8 cellular contexts compared by ENCODE assay signal in genomic region chr19:41310031-41310831, GRCh38. TPM values are rescaled to one million over a fixed set of nuclear protein-coding genes. Genes with fewer than 3 reads are reported as not detected.
DNase-seq lines count a peak whose midpoint lies in the region; ATAC-seq and TF ChIP-seq lines count a peak whose summit lies in the region.

TSS of gene CCDC97 (plus strand) at chr19:41310172. CDS start at chr19:41310311, 139 bp downstream.

- peak within 1 kb of the TSS; percentile 86 for H3K4me2 ChIP-seq in GM23338

- TF ChIP-seq CTCF in GM23338 (conservative IDR thresholded peaks at IDR 0.05; ENCODE audit: low read depth in 2 of 2) (no peak), foreskin keratinocyte (conservative IDR thresholded peaks at IDR 0.05) (no peak), subcutaneous adipose tissue (IDR thresholded peaks at IDR 0.05; ENCODE audit: low read depth) (no peak)

- peaks cover 24% of the 10 kb centered on the region for H3K4me1 Mint-ChIP-seq in GM23338

- peaks cover 21% of the 10 kb centered on the region for H3K79me2 ChIP-seq in GM23338 (replicated peaks; ENCODE audit: insufficient read depth)

- ATAC-seq in GM23338 (peak; percentile 73), foreskin keratinocyte (peak; percentile 63)

- peak within 1 kb of the TSS; percentile 93 for H3K4me3 Mint-ChIP-seq in GM23338

- no peaks in the 10 kb centered on the region; the same call in 2 of the 3 replicates for H3K9me3 Mint-ChIP-seq in GM23338

- peaks cover 5% of the 10 kb centered on the region; the same call in 1 of the 2 replicates for H4K20me1 ChIP-seq in GM23338 (replicated peaks; ENCODE audit: insufficient read depth)

- H3K27ac ChIP-seq in GM23338 (ENCODE audit: low read depth), result peak within 1 kb of the TSS; percentile 79
- peak within 1 kb of the TSS; percentile 83 for H3K27ac ChIP-seq in SJSA1
- H3K27ac ChIP-seq in foreskin keratinocyte, result peak within 1 kb of the TSS; percentile 98

- H3K36me3 ChIP-seq in GM23338 (ENCODE audit: insufficient read depth), result peaks cover 23% of the 10 kb centered on the region
- peaks cover 66% of the 10 kb centered on the region for H3K36me3 ChIP-seq in MG63
- H3K36me3 ChIP-seq in SJSA1, result peaks cover 79% of the 10 kb centered on the region
- H3K36me3 ChIP-seq in neuron (ENCODE audit: insufficient read depth, low read length), result peaks cover 28% of the 10 kb centered on the region

- peak; percentile 91 for DNase-seq in Daoy (ENCODE audit: low read depth)
- peak; percentile 93 for DNase-seq in GM23338 (ENCODE audit: low spot score)
- peak; percentile 86 for DNase-seq in MG63
- peak; percentile 88 to 94 for DNase-seq in SJSA1 (ENCODE audit: low read depth in 1 of 2, low spot score in 2 of 2)
- peak; percentile 85 for DNase-seq in activated gamma-delta T cell treated with anti-CD3 and anti-CD28 coated beads, Interleukin-2, amount 50 U/mL, for 16 hours (ENCODE audit: low read depth)
- peak; percentile 62 to 82 for DNase-seq in foreskin keratinocyte

- H3K4me1 ChIP-seq in GM23338 (ENCODE audit: insufficient read depth) (peaks cover 16% of the 10 kb centered on the region), SJSA1 (replicated peaks) (peaks cover 23% of the 10 kb centered on the region), foreskin keratinocyte (no peaks in the 10 kb centered on the region), neuron (ENCODE audit: insufficient read depth, low read length) (peaks cover 9% of the 10 kb centered on the region)

- no peaks in the 10 kb centered on the region for H3K9me2 ChIP-seq in GM23338 (ENCODE audit: insufficient read depth)

- H2AFZ ChIP-seq in GM23338, result peak within 1 kb of the TSS; percentile 53
- peak within 1 kb of the TSS; percentile 73 for H2AFZ ChIP-seq in neuron (ENCODE audit: low read depth, low read length)

- H3K4me3 ChIP-seq in GM23338, result peak within 1 kb of the TSS; percentile 84
- peak within 1 kb of the TSS; percentile 91 for H3K4me3 ChIP-seq in MG63
- H3K4me3 ChIP-seq in SJSA1, result peak within 1 kb of the TSS; percentile 79
- peak within 1 kb of the TSS; percentile 65 for H3K4me3 ChIP-seq in neuron (ENCODE audit: low read length)

- H3K27me3 ChIP-seq in GM23338 (ENCODE audit: insufficient read depth) (no peaks in the 10 kb centered on the region), MG63 (no peaks in the 10 kb centered on the region), SJSA1 (replicated peaks) (no peaks in the 10 kb centered on the region), foreskin keratinocyte (no peaks in the 10 kb centered on the region), neuron (ENCODE audit: insufficient read depth, low read length) (no peaks in the 10 kb centered on the region)

- H3K27ac Mint-ChIP-seq in GM23338, result peak within 1 kb of the TSS; percentile 99

- peaks cover 32% of the 10 kb centered on the region for H3K27me3 Mint-ChIP-seq in GM23338 (ENCODE audit: insufficient read depth, low read depth, poor library complexity)

- H3K9me3 ChIP-seq in MG63 (no peaks in the 10 kb centered on the region), SJSA1 (replicated peaks) (no peaks in the 10 kb centered on the region), neuron (ENCODE audit: low read length) (no peaks in the 10 kb centered on the region)

- H3F3A ChIP-seq in GM23338 (replicated peaks; ENCODE audit: low read depth), result peaks cover 35% of the 10 kb centered on the region

- peaks cover 37% of the 10 kb centered on the region for H3K36me3 Mint-ChIP-seq in GM23338 (ENCODE audit: low read depth)

TF ChIP-seq in GM23338, 12 proteins besides CTCF, POLR2A, EP300 and RAD21:
- peak; percentile 79 for TF ChIP-seq POLR2AphosphoS5 (IDR thresholded peaks at IDR 0.05; ENCODE audit: low read depth)
- no peak for TF ChIP-seq EZH2 (IDR thresholded peaks at IDR 0.05; ENCODE audit: low read depth, unreplicated experiment)
- TF ChIP-seq ZNF331 (CRISPR knock-in tag; IDR thresholded peaks at IDR 0.05; ENCODE audit: low read depth), result no peak
- TF ChIP-seq CREB1 (CRISPR knock-in tag; IDR thresholded peaks at IDR 0.05; ENCODE audit: low read depth), result peak; percentile 58

RNA-seq across cellular contexts. Expression of gene CCDC97, which starts in this region (rescaled TPM):
- total RNA-seq in Daoy (2014; rRNA removed; shearing (Covaris generic)), result 16.0 and 16.9 TPM in 2 replicates
- total RNA-seq in GM23338 (2014; rRNA removed; shearing (Covaris generic)), result 8.0 and 9.7 TPM in 2 replicates
- polyA plus RNA-seq in GM23338 (2016; fragmentation: Nextera tagmentation; extraction: Ambion mirVana) (8.2 and 11.0 TPM in 2 replicates), foreskin keratinocyte (13.5 and 14.5 TPM in 2 replicates)
- 2.8 and 22.3 TPM in 2 replicates for total RNA-seq in MG63 (2014; rRNA removed; shearing (Covaris generic); ENCODE audit: low replicate concordance)
- 6.0 and 10.7 TPM in 2 replicates for total RNA-seq in SJSA1 (2014; rRNA removed; shearing (Covaris generic))
- total RNA-seq in foreskin keratinocyte (10.5 and 11.9 TPM in 2 replicates), subcutaneous adipose tissue (10 to 100 TPM; 10.0 to 15.4 (median 12.6) TPM)

Comparison
In these comparisons a context has a peak if more than half of its experiments do, and no peak if none do; other contexts are left out.
1. Peak in every context shown above with its lines: DNase-seq, ATAC-seq, H3K4me3 ChIP-seq and H3K27ac ChIP-seq.